ENCODE assay signal across 10 cellular contexts in the genomic region with DNA sequence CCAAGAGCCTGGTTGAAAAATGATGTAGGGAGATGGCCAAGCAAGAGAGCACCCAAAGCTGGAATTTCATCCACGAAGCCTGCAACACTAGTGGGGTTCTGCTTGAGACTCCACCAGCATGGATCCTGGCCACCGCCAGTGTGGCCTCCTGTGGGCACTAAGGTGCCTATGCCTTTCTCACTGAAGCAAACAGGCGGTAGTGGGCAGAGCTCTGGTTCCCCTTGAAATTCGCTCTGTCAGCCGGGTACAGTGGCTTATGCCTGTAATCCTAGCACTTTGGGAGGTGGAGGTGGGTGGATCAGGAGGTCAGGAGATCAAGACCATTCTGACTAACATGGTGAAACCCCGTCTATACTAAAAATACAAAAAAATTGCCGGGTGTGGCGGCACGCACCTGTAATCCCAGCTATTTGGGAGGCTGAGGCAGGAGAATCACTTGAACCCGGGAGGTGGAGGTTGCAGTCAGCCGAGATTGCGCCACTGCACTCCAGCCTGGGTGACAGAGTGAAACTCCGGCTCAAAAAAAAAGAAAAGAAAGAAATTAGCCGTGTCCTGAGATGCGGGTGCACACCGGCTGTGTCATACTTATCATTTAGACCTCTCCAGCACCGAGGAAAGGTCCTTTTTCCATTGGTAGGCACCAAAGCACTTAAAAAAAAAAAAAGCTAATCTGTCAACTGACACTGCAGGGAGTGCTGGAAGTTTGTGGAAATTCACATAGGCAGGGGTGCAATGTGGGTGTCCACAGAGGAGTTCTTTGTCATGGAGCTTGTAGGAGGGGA. TPM values are rescaled to one million over a fixed set of nuclear protein-coding genes. Genes with fewer than 3 reads are reported as not detected.
DNase-seq lines count a peak whose midpoint lies in the region; ATAC-seq, FAIRE-seq and TF ChIP-seq lines count a peak whose summit lies in the region.
"Had no signal": no experiment of that assay in that cellular context is flagged by ENCODE, and none has a peak within 500 bp of the region (broad histone marks: within the 10 kb centered on the region; RNA-seq: fewer than 3 reads in every experiment).

No MANE protein-coding gene starts in this region.

- H4K20me1 ChIP-seq in BLaER1 treated with 17β-estradiol and CSF1 and Interleukin-3, amounts not matched to agents 10 nM and 100 nM: peaks cover 4 to 61% (median 38%) of the 10 kb centered on the region in 11 experiments; a peak in 19 of 22 replicates

- DNase-seq in GM12891 (ENCODE audit: insufficient read length, low spot score) (no peak), mucosa of descending colon (no peak), SIG-M5 (lab: John Stamatoyannopoulos, UW) (no peak), iPS-NIHi11 (ENCODE audit: low spot score) (no peak)
- DNase-seq in activated T-helper 1 cell treated with anti-CD3 and anti-CD28 coated beads, Interleukin-12 subunit alpha, Interleukin-12 subunit beta, Interleukin-2, Interleukin-4 antibody, amounts not matched to agents 30 ng/mL and 10 ng/mL and 1 ng/mL, durations not matched to agents 14 hours and 24 hours and 36 hours (ENCODE audit: low spot score): no peak
- DNase-seq: erythroblast had no signal

- peak overlapping the region; percentile 57 to 75 (median 68) for H3K4me3 ChIP-seq in BLaER1 treated with 17β-estradiol and CSF1 and Interleukin-3, amounts not matched to agents 10 nM and 100 nM
- H3K4me3 ChIP-seq in mucosa of descending colon: no peak overlapping the region

- TF ChIP-seq POLR2A in GM12891 (IDR thresholded peaks at IDR 0.05; ENCODE audit: low read depth, low read length): no peak

- peak overlapping the region; percentile 76 to 90 (median 84) for H3K9ac ChIP-seq in BLaER1 treated with 17β-estradiol and CSF1 and Interleukin-3, amounts not matched to agents 10 nM and 100 nM

- intact Hi-C loops in activated T-helper 1 cell treated with anti-CD3 and anti-CD28 coated beads, Interleukin-12 subunit alpha, Interleukin-12 subunit beta, Interleukin-2, Interleukin-4 antibody, amounts not matched to agents 30 ng/mL and 10 ng/mL and 1 ng/mL, durations not matched to agents 14 hours and 24 hours and 36 hours (cut with micrococcal nuclease): loop anchor here (1.0 kb wide), 2 partner anchors 48 to 83 kb away; a partner anchor contains a TSS
- intact Hi-C loops in mucosa of descending colon (cut with DNase I, micrococcal nuclease): no loop called here

- H3K4me3 Mint-ChIP-seq in activated T-helper 1 cell treated with anti-CD3 and anti-CD28 coated beads, Interleukin-12 subunit alpha, Interleukin-12 subunit beta, Interleukin-2, Interleukin-4 antibody, amounts not matched to agents 30 ng/mL and 10 ng/mL and 1 ng/mL, durations not matched to agents 14 hours and 24 hours and 36 hours: peak overlapping the region; percentile 92

- peaks cover 0 to 15% (median 8%) of the 10 kb centered on the region in 11 experiments; a peak in 16 of 22 replicates for H3K9me3 ChIP-seq in BLaER1 treated with 17β-estradiol and CSF1 and Interleukin-3, amounts not matched to agents 10 nM and 100 nM (replicated peaks in 1 of 11)
- no peaks in the 10 kb centered on the region for H3K9me3 ChIP-seq in mucosa of descending colon
- H3K9me3 ChIP-seq: adrenal gland had no signal

- H3K36me3 Mint-ChIP-seq in activated T-helper 1 cell treated with anti-CD3 and anti-CD28 coated beads, Interleukin-12 subunit alpha, Interleukin-12 subunit beta, Interleukin-2, Interleukin-4 antibody, amounts not matched to agents 30 ng/mL and 10 ng/mL and 1 ng/mL, durations not matched to agents 14 hours and 24 hours and 36 hours (ENCODE audit: low read depth): peaks cover 40% of the 10 kb centered on the region

- H3K27ac ChIP-seq in BLaER1 treated with 17β-estradiol and CSF1 and Interleukin-3, amounts not matched to agents 10 nM and 100 nM: peak overlapping the region; percentile 83 to 98 (median 92)

- peak overlapping the region; percentile 94 to 100 (median 99) for H3K4me2 ChIP-seq in BLaER1 treated with 17β-estradiol and CSF1 and Interleukin-3, amounts not matched to agents 10 nM and 100 nM

- H3K27ac Mint-ChIP-seq in activated T-helper 1 cell treated with anti-CD3 and anti-CD28 coated beads, Interleukin-12 subunit alpha, Interleukin-12 subunit beta, Interleukin-2, Interleukin-4 antibody, amounts not matched to agents 30 ng/mL and 10 ng/mL and 1 ng/mL, durations not matched to agents 14 hours and 24 hours and 36 hours: peak overlapping the region; percentile 93

- no peaks in the 10 kb centered on the region for H3K27me3 Mint-ChIP-seq in activated T-helper 1 cell treated with anti-CD3 and anti-CD28 coated beads, Interleukin-12 subunit alpha, Interleukin-12 subunit beta, Interleukin-2, Interleukin-4 antibody, amounts not matched to agents 30 ng/mL and 10 ng/mL and 1 ng/mL, durations not matched to agents 14 hours and 24 hours and 36 hours (ENCODE audit: insufficient read depth)

- TF ChIP-seq CTCF in mucosa of descending colon (IDR thresholded peaks at IDR 0.05): no peak

- no peaks in the 10 kb centered on the region for H3K9me3 Mint-ChIP-seq in activated T-helper 1 cell treated with anti-CD3 and anti-CD28 coated beads, Interleukin-12 subunit alpha, Interleukin-12 subunit beta, Interleukin-2, Interleukin-4 antibody, amounts not matched to agents 30 ng/mL and 10 ng/mL and 1 ng/mL, durations not matched to agents 14 hours and 24 hours and 36 hours

- peaks cover 81% of the 10 kb centered on the region for H3K4me1 Mint-ChIP-seq in activated T-helper 1 cell treated with anti-CD3 and anti-CD28 coated beads, Interleukin-12 subunit alpha, Interleukin-12 subunit beta, Interleukin-2, Interleukin-4 antibody, amounts not matched to agents 30 ng/mL and 10 ng/mL and 1 ng/mL, durations not matched to agents 14 hours and 24 hours and 36 hours (ENCODE audit: low read depth)

- H3K36me3 ChIP-seq in BLaER1 treated with 17β-estradiol and CSF1 and Interleukin-3, amounts not matched to agents 10 nM and 100 nM: peaks cover 16 to 46% (median 26%) of the 10 kb centered on the region in 11 experiments; a peak in 19 of 22 replicates
- no peaks in the 10 kb centered on the region for H3K36me3 ChIP-seq in mucosa of descending colon (ENCODE audit: low read depth)
- H3K36me3 ChIP-seq: adrenal gland had no signal

- ATAC-seq in mucosa of descending colon (peak; percentile 29), HG03439 (IDR thresholded peaks at IDR 0.05; ENCODE audit: unreplicated experiment) (no peak), GM21786 (IDR thresholded peaks at IDR 0.05; ENCODE audit: unreplicated experiment) (no peak)

- peaks cover 64 to 87% (median 73%) of the 10 kb centered on the region in 10 experiments for H3K4me1 ChIP-seq in BLaER1 treated with 17β-estradiol and CSF1 and Interleukin-3, amounts not matched to agents 10 nM and 100 nM
- H3K4me1 ChIP-seq in mucosa of descending colon (ENCODE audit: low read depth): no peaks in the 10 kb centered on the region

- peak; percentile 87 for FAIRE-seq in GM12891 (lab: Jason Lieb, UNC)

- no peaks in the 10 kb centered on the region for H3K27me3 ChIP-seq in BLaER1 treated with 17β-estradiol and CSF1 and Interleukin-3, amounts not matched to agents 10 nM and 100 nM
- H3K27me3 ChIP-seq: adrenal gland had no signal

TF ChIP-seq in GM12891, 5 proteins besides CTCF, POLR2A, EP300 and RAD21:
- TF ChIP-seq POLR2AphosphoS5 (IDR thresholded peaks at IDR 0.05; ENCODE audit: low read depth, low read length) (peak; percentile 26; the same call in 1 of the 2 replicates), TAF1 (IDR thresholded peaks at IDR 0.05; ENCODE audit: low read depth, low read length) (no peak), POU2F2 (IDR thresholded peaks at IDR 0.05; ENCODE audit: low read depth, low read length) (no peak), PAX5 (IDR thresholded peaks at IDR 0.05; ENCODE audit: insufficient read depth, low read length, severe bottlenecking) (no peak)

RNA-seq across cellular contexts. Expression of a gene that starts 28.3 kb away (rescaled TPM):
- polyA plus RNA-seq in GM12891 (2012; ENCODE audit: low read depth, missing spikeins): 64.9 TPM
- 59.2 and 65.5 TPM in 2 replicates for total RNA-seq in activated T-helper 1 cell treated with anti-CD3 and anti-CD28 coated beads, Interleukin-12 subunit alpha, Interleukin-12 subunit beta, Interleukin-2, Interleukin-4 antibody, amounts not matched to agents 30 ng/mL and 10 ng/mL and 1 ng/mL, durations not matched to agents 14 hours and 24 hours and 36 hours
- 10 to 100 TPM; 33.4 to 43.8 (median 35.8) TPM for total RNA-seq in mucosa of descending colon

RNA-seq across cellular contexts. Expression of a gene that starts 49.5 kb away (rescaled TPM):
- polyA plus RNA-seq in GM12891 (2012; ENCODE audit: low read depth, missing spikeins): 203 TPM
- 252 and 258 TPM in 2 replicates for total RNA-seq in activated T-helper 1 cell treated with anti-CD3 and anti-CD28 coated beads, Interleukin-12 subunit alpha, Interleukin-12 subunit beta, Interleukin-2, Interleukin-4 antibody, amounts not matched to agents 30 ng/mL and 10 ng/mL and 1 ng/mL, durations not matched to agents 14 hours and 24 hours and 36 hours
- total RNA-seq in mucosa of descending colon: 1 to 10 TPM; 3.8 to 6.9 (median 3.9) TPM

Comparison
In these comparisons a context has a peak if more than half of its experiments do, and no peak if none do; other contexts are left out.
1. RNA of a gene that starts 49.5 kb away (total RNA-seq): 252 to 258 TPM in activated T-helper 1 cell treated with anti-CD3 and anti-CD28 coated beads, Interleukin-12 subunit alpha, Interleukin-12 subunit beta, Interleukin-2, Interleukin-4 antibody, amounts not matched to agents 30 ng/mL and 10 ng/mL and 1 ng/mL, durations not matched to agents 14 hours and 24 hours and 36 hours; 3.8 to 6.9 TPM in mucosa of descending colon; every median in the first group is over 10 times any median in the second.